Comparison of ENCODE assay signal across 12 cellular contexts in genomic region chr2:217707116-217707742, GRCh38.
DNase-seq lines count a peak whose midpoint lies in the region; TF ChIP-seq lines count a peak whose summit lies in the region.
"Had no signal": no experiment of that assay in that cellular context is flagged by ENCODE, and none has a peak within 500 bp of the region (broad histone marks: within the 10 kb centered on the region; RNA-seq: fewer than 3 reads in every experiment).

No MANE protein-coding gene starts in this region.

- 63% methylated on average over 4 of the region's 4 CpGs for WGBS in esophagus muscularis mucosa

- peak overlapping the region; percentile 62 for H2AFZ ChIP-seq in ACC112 (ENCODE audit: low read length, unreplicated experiment)

- H3K4me3 ChIP-seq in ACC112 (ENCODE audit: low read depth, low read length) = no peak overlapping the region
- no peak overlapping the region for H3K4me3 ChIP-seq in esophagus muscularis mucosa

- TF ChIP-seq CTCF in esophagus muscularis mucosa (IDR thresholded peaks at IDR 0.05) (no peak), nephron (IDR thresholded peaks at IDR 0.05; ENCODE audit: unreplicated experiment in 3 of 3) (no peak)

- H3K36me3 ChIP-seq in ACC112 (ENCODE audit: insufficient read depth, low read length) (no peaks in the 10 kb centered on the region), esophagus muscularis mucosa (no peaks in the 10 kb centered on the region)
- H3K36me3 ChIP-seq: brain microvascular endothelial cell had no signal

- H3K27ac ChIP-seq in ACC112 (ENCODE audit: low read depth, low read length) = peak overlapping the region; percentile 10; the same call in 1 of the 2 replicates
- peak overlapping the region; percentile 13 to 61 (median 45) for H3K27ac ChIP-seq in esophagus muscularis mucosa (replicated peaks in 1 of 4)
- H3K27ac ChIP-seq: brain microvascular endothelial cell, HL-60 had no signal

- no peak for TF ChIP-seq EP300 in esophagus muscularis mucosa (IDR thresholded peaks at IDR 0.05)

- TF ChIP-seq POLR2A in esophagus muscularis mucosa (IDR thresholded peaks at IDR 0.05; ENCODE audit: low read depth) = no peak

- H3K36me3 Mint-ChIP-seq in nephron (ENCODE audit: low read depth) = no peaks in the 10 kb centered on the region

- intact Hi-C loops in esophagus muscularis mucosa (cut with DNase I) = no loop called here

- H3K9me3 Mint-ChIP-seq in nephron = no peaks in the 10 kb centered on the region

- H3K9me3 ChIP-seq in esophagus muscularis mucosa = no peaks in the 10 kb centered on the region

- no peak overlapping the region for H3K4me3 Mint-ChIP-seq in nephron

- H3K27me3 ChIP-seq in ACC112 (ENCODE audit: insufficient read depth, low read length) (no peaks in the 10 kb centered on the region), esophagus muscularis mucosa (no peaks in the 10 kb centered on the region)
- H3K27me3 ChIP-seq: brain microvascular endothelial cell had no signal

- H3K79me2 ChIP-seq in ACC112 (ENCODE audit: control insufficient read depth, insufficient read depth, low read length, unreplicated experiment) = no peaks in the 10 kb centered on the region

- H3K4me1 Mint-ChIP-seq in nephron = peaks cover 55% of the 10 kb centered on the region

- peak overlapping the region in 2 of 3 experiments; percentile 26 to 75 for H3K27ac Mint-ChIP-seq in nephron

- peaks cover 15% of the 10 kb centered on the region for H3K4me1 ChIP-seq in ACC112 (ENCODE audit: control insufficient read depth, insufficient read depth, low read length, unreplicated experiment)
- peaks cover 0 to 36% (median 21%) of the 10 kb centered on the region in 4 donors for H3K4me1 ChIP-seq in esophagus muscularis mucosa

- peaks cover 4% of the 10 kb centered on the region for H3K27me3 Mint-ChIP-seq in nephron (ENCODE audit: low read depth)

- DNase-seq in NCI-H446 (lab: John Stamatoyannopoulos, UW) (peak; percentile 48 to 78), esophagus muscularis mucosa (ENCODE audit: extremely low spot score) (no peak), NOMO-1 treated with DMSO at 0.1 percent for 48 hours (lab: John Stamatoyannopoulos, UW; ENCODE audit: unreplicated experiment) (no peak), inferior parietal cortex (ENCODE audit: extremely low spot score) (no peak), NK-92 (lab: John Stamatoyannopoulos, UW; ENCODE audit: unreplicated experiment) (no peak)
- DNase-seq in NK-92 treated with Interleukin-12 subunit alpha and Interleukin-12 subunit beta, amount 100 ng/mL, for 24 hours (lab: John Stamatoyannopoulos, UW) = no peak
- DNase-seq: brain microvascular endothelial cell; HCEC 1CT; stimulated activated naive CD8-positive, alpha-beta T cell treated with anti-CD3 and anti-CD28 coated beads, Interleukin-15, Interleukin-2, amounts not matched to agents 100 U/mL and 50 U/mL, for 24 hours had no signal

Comparison
In these comparisons a context has a peak if more than half of its experiments do, and no peak if none do; other contexts are left out.
1. DNase-seq: peak in NCI-H446 (2 of 2); none in esophagus muscularis mucosa (single experiment), NOMO-1 treated with DMSO at 0.1 percent for 48 hours (single experiment), NK-92 treated with Interleukin-12 subunit alpha and Interleukin-12 subunit beta, amount 100 ng/mL, for 24 hours (single experiment), inferior parietal cortex (single experiment) and NK-92 (single experiment).